In the genomic region with DNA sequence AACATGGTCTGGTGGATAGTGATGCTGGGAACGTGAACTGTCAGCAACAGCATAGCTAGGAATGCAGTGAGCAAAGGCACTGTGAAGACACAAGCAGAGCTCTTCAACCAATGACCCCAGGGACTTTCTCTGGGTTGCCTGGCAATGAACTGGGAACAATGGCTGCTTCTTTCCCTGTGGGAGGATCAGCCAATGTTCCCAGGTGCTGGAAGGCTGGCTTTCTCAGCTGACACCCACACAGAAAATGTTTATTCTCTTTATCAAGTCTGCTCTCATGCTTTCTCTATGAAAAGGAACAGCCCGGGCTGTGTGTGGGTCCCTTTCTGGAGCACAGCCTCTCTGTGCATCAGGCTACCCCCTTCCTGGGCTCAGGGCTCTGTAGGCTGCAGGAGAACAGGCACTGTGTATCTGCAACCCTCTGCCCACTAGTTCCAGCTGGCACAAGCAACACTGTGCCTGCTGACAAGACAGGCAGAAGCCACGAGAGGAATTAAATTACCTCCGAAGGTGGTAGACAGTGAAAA, we compare ENCODE assay signal across 19 cellular contexts. TPM values are rescaled to one million over a fixed set of nuclear protein-coding genes. Genes with fewer than 3 reads are reported as not detected.
DNase-seq lines count a peak whose midpoint lies in the region; ATAC-seq and TF ChIP-seq lines count a peak whose summit lies in the region.
"Had no signal": no experiment of that assay in that cellular context is flagged by ENCODE, and none has a peak within 500 bp of the region (broad histone marks: within the 10 kb centered on the region; RNA-seq: fewer than 3 reads in every experiment).

No MANE protein-coding gene starts in this region.

- TF ChIP-seq EP300 in SK-N-SH (IDR thresholded peaks at IDR 0.05; ENCODE audit: borderline replicate concordance in 1 of 2, low read depth in 1 of 2, low read length in 1 of 2), result no peak

- no peak overlapping the region for H3K14ac ChIP-seq in mesenchymal stem cell (ENCODE audit: low read length in 2 of 2)

- H3K4me1 ChIP-seq in SK-N-SH (ENCODE audit: control insufficient read depth in 1 of 2, insufficient read depth in 2 of 2, low read depth in 1 of 2, low read length in 1 of 2), result peaks cover 0 to 13% of the 10 kb centered on the region in 2 experiments; a peak in 2 of 4 replicates
- peaks cover 10% of the 10 kb centered on the region for H3K4me1 ChIP-seq in mesenchymal stem cell (ENCODE audit: control insufficient read depth, insufficient read depth, low read depth, low read length)
- no peaks in the 10 kb centered on the region for H3K4me1 ChIP-seq in testis
- H3K4me1 ChIP-seq: gastroesophageal sphincter, tibial artery had no signal

- H3K4ac ChIP-seq in mesenchymal stem cell (ENCODE audit: low read depth in 1 of 2, low read length in 2 of 2), result no peak overlapping the region

- H3K4me2 ChIP-seq in SK-N-SH (no peak overlapping the region), mesenchymal stem cell (ENCODE audit: low read length, poor library complexity, severe bottlenecking) (no peak overlapping the region)
- H3K4me2 ChIP-seq: PC-9 had no signal

- peaks cover 2% of the 10 kb centered on the region for H3K4me1 Mint-ChIP-seq in T-helper 2 cell treated with Interferon-gamma antibody and Interleukin-4, amounts not matched to agents 5 μg/mL and 100 μg/mL, for 36 hours (ENCODE audit: low read depth)
- H3K4me1 Mint-ChIP-seq: natural killer cell had no signal

- no peak for TF ChIP-seq RAD21 in SK-N-SH (IDR thresholded peaks at IDR 0.05; ENCODE audit: low read length)

- DNase-seq in SK-N-SH (no peak), caudate nucleus (lab: John Stamatoyannopoulos, UW) (peak in 58 of 61 donors; percentile 14 to 91 (median 72)), mesenchymal stem cell (no peak), testis (peak; percentile 50), SW 1271 (lab: John Stamatoyannopoulos, UW) (no peak), NCI-H128 (lab: John Stamatoyannopoulos, UW; ENCODE audit: unreplicated experiment) (no peak)
- DNase-seq in T-helper 2 cell treated with Interferon-gamma antibody and Interleukin-4, amounts not matched to agents 5 μg/mL and 100 μg/mL, for 36 hours (ENCODE audit: low spot score), result no peak
- DNase-seq: activated CD4-positive, alpha-beta T cell treated with anti-CD3 and anti-CD28 coated beads, Interleukin-2, amount 50 U/mL, for 4 hours; aorta; effector memory CD8-positive, alpha-beta T cell; H7; kidney glomerular epithelial cell; natural killer cell; NCI-H446; PC-9; stimulated activated CD4-positive, alpha-beta T cell treated with anti-CD3 and anti-CD28 coated beads, Interleukin-12 subunit alpha, Interleukin-12 subunit beta, amount 100 ng/mL, for 4 hours; tibial artery had no signal

- no peak for TF ChIP-seq POLR2A in testis (IDR thresholded peaks at IDR 0.05)

- H3K18ac ChIP-seq in mesenchymal stem cell (ENCODE audit: low read depth in 1 of 2, low read length in 2 of 2), result no peak overlapping the region

- no peak overlapping the region for H3K9ac ChIP-seq in SK-N-SH
- no peak overlapping the region for H3K9ac ChIP-seq in mesenchymal stem cell (ENCODE audit: low read length)

- 69% methylated on average over 4 of the region's 4 CpGs for WGBS in SK-N-SH (ENCODE audit: low lambda C conversion rate)
- 78% methylated on average over 2 of the region's 4 CpGs for WGBS in mesenchymal stem cell
- WGBS in testis, 2 donors, result 45 to 62% methylated on average over 4 of the region's 4 CpGs

- H2BK120ac ChIP-seq in mesenchymal stem cell (ENCODE audit: low read depth, low read length), result no peak overlapping the region

- H3K27ac ChIP-seq in SK-N-SH (ENCODE audit: low read depth in 2 of 2, low read length in 1 of 2), result peak overlapping the region in 1 of 2 experiments; percentile 44; a peak in 1 of 4 replicates
- H3K27ac ChIP-seq in caudate nucleus (ENCODE audit: low read depth, low read length), result peak overlapping the region; percentile 95
- H3K27ac ChIP-seq in mesenchymal stem cell (ENCODE audit: low read length, poor library complexity, severe bottlenecking), result peak overlapping the region; percentile 42
- H3K27ac ChIP-seq in testis, result no peak overlapping the region
- H3K27ac ChIP-seq: gastroesophageal sphincter, PC-9, tibial artery had no signal

- no peak overlapping the region for H3K4me3 Mint-ChIP-seq in T-helper 2 cell treated with Interferon-gamma antibody and Interleukin-4, amounts not matched to agents 5 μg/mL and 100 μg/mL, for 36 hours
- H3K4me3 Mint-ChIP-seq: effector memory CD8-positive, alpha-beta T cell; natural killer cell had no signal

- no peaks in the 10 kb centered on the region for H3K9me3 ChIP-seq in SK-N-SH
- H3K9me3 ChIP-seq in mesenchymal stem cell (ENCODE audit: control insufficient read depth, low read length), result no peaks in the 10 kb centered on the region
- H3K9me3 ChIP-seq in testis, result no peaks in the 10 kb centered on the region
- H3K9me3 ChIP-seq: gastroesophageal sphincter, tibial artery had no signal

- H4K8ac ChIP-seq in mesenchymal stem cell (ENCODE audit: low read length), result no peak overlapping the region

- intact Hi-C loops in testis (cut with DNase I; ENCODE audit: low total_unique reads), result no loop called here

- H3K27ac Mint-ChIP-seq in T-helper 2 cell treated with Interferon-gamma antibody and Interleukin-4, amounts not matched to agents 5 μg/mL and 100 μg/mL, for 36 hours, result no peak overlapping the region
- H3K27ac Mint-ChIP-seq: effector memory CD8-positive, alpha-beta T cell; natural killer cell had no signal

- TF ChIP-seq CTCF in SK-N-SH (IDR thresholded peaks at IDR 0.05) (no peak), testis (IDR thresholded peaks at IDR 0.05) (no peak)

- no peak overlapping the region for H4K91ac ChIP-seq in mesenchymal stem cell (ENCODE audit: low read length)

- no peaks in the 10 kb centered on the region for H3K9me2 ChIP-seq in SK-N-SH

- H2AK5ac ChIP-seq in mesenchymal stem cell (ENCODE audit: low read length, severe bottlenecking), result peak overlapping the region; percentile 9

- H2BK12ac ChIP-seq in mesenchymal stem cell (ENCODE audit: low read length in 2 of 2), result no peak overlapping the region

- POLR2A ChIA-PET in SK-N-SH (lab: Yijun Ruan, JAX), result interaction anchor here (0.6 to 2.5 kb wide), 6 partner anchors 9 to 17 kb away, joined by 3 to 22 read pairs (median 7); a partner anchor contains a TSS

- no peaks in the 10 kb centered on the region for H3K79me2 ChIP-seq in SK-N-SH (ENCODE audit: insufficient read depth)

- H3K4me3 ChIP-seq in SK-N-SH (ENCODE audit: low read depth in 2 of 2, low read length in 1 of 2) (no peak overlapping the region), mesenchymal stem cell (ENCODE audit: insufficient read depth in 1 of 2, low read depth in 1 of 2, low read length in 2 of 2) (no peak overlapping the region), testis (no peak overlapping the region)
- H3K4me3 ChIP-seq: gastroesophageal sphincter, PC-9, tibial artery had no signal

- H3K36me3 Mint-ChIP-seq in T-helper 2 cell treated with Interferon-gamma antibody and Interleukin-4, amounts not matched to agents 5 μg/mL and 100 μg/mL, for 36 hours (ENCODE audit: low read depth), result peaks cover 8% of the 10 kb centered on the region
- H3K36me3 Mint-ChIP-seq: natural killer cell had no signal

- H2AFZ ChIP-seq in SK-N-SH (ENCODE audit: low read depth), result no peak overlapping the region
- no peak overlapping the region for H2AFZ ChIP-seq in mesenchymal stem cell (ENCODE audit: low read depth, low read length)
- H2AFZ ChIP-seq: PC-9 had no signal

- H4K20me1 ChIP-seq in SK-N-SH (ENCODE audit: insufficient read depth), result no peaks in the 10 kb centered on the region; the same call in 1 of the 2 replicates

- H3K23ac ChIP-seq in mesenchymal stem cell (ENCODE audit: low read length in 2 of 2), result no peak overlapping the region

- H3F3A ChIP-seq in SK-N-SH (replicated peaks; ENCODE audit: insufficient read depth), result no peaks in the 10 kb centered on the region

- peak; percentile 57 for ATAC-seq in SK-N-SH treated with all-trans-retinoic acid at 6 μM for 48 hours
- ATAC-seq: effector memory CD8-positive, alpha-beta T cell; gastroesophageal sphincter; natural killer cell had no signal

- peaks cover 7 to 36% of the 10 kb centered on the region in 2 experiments for H3K36me3 ChIP-seq in SK-N-SH (replicated peaks in 1 of 2; ENCODE audit: control insufficient read depth in 1 of 2, insufficient read depth in 2 of 2, low read length in 1 of 2)
- H3K36me3 ChIP-seq in mesenchymal stem cell (ENCODE audit: control insufficient read depth in 1 of 2, insufficient read depth in 2 of 2, low read depth in 1 of 2, low read length in 2 of 2), result peaks cover 9 to 39% of the 10 kb centered on the region in 2 experiments
- no peaks in the 10 kb centered on the region for H3K36me3 ChIP-seq in testis (ENCODE audit: low read depth, missing control alignments)

- H3K79me1 ChIP-seq in mesenchymal stem cell (replicated peaks; ENCODE audit: low read length, poor library complexity, severe bottlenecking), result peaks cover 16% of the 10 kb centered on the region

- no peaks in the 10 kb centered on the region for H3K9me3 Mint-ChIP-seq in T-helper 2 cell treated with Interferon-gamma antibody and Interleukin-4, amounts not matched to agents 5 μg/mL and 100 μg/mL, for 36 hours
- H3K9me3 Mint-ChIP-seq: effector memory CD8-positive, alpha-beta T cell; natural killer cell had no signal

- no peak overlapping the region for H2BK5ac ChIP-seq in mesenchymal stem cell (ENCODE audit: low read depth, low read length, poor library complexity, severe bottlenecking)

- no peak overlapping the region for H2BK15ac ChIP-seq in mesenchymal stem cell (ENCODE audit: low read depth, poor library complexity, severe bottlenecking)

- CTCF ChIA-PET in SK-N-SH (lab: Yijun Ruan, JAX), result interaction anchor here (1.3 to 1.4 kb wide), 4 partner anchors 9 to 15 kb away, joined by 3 to 8 read pairs (median 4); a partner anchor contains a TSS

- H3K27me3 ChIP-seq in SK-N-SH (ENCODE audit: insufficient read depth) (no peaks in the 10 kb centered on the region), mesenchymal stem cell (ENCODE audit: control insufficient read depth in 1 of 2, insufficient read depth in 1 of 2, low read length in 2 of 2) (no peaks in the 10 kb centered on the region), testis (no peaks in the 10 kb centered on the region)
- H3K27me3 ChIP-seq: gastroesophageal sphincter, tibial artery had no signal

- peaks cover 4% of the 10 kb centered on the region for H3K27me3 Mint-ChIP-seq in T-helper 2 cell treated with Interferon-gamma antibody and Interleukin-4, amounts not matched to agents 5 μg/mL and 100 μg/mL, for 36 hours (ENCODE audit: low read depth)
- H3K27me3 Mint-ChIP-seq: effector memory CD8-positive, alpha-beta T cell had no signal

TF ChIP-seq in SK-N-SH treated with all-trans-retinoic acid at 6 μM for 48 hours, 23 proteins besides CTCF, POLR2A, EP300 and RAD21 (continues in another document):
- TF ChIP-seq TCF4 (CRISPR knock-in tag; IDR thresholded peaks at IDR 0.05; ENCODE audit: borderline replicate concordance), result no peak

TF ChIP-seq in SK-N-SH, 30 proteins besides CTCF, POLR2A, EP300 and RAD21 (continues in another document):
- TF ChIP-seq POLR2AphosphoS5 (IDR thresholded peaks at IDR 0.05; ENCODE audit: low read depth, low read length), result no peak

RNA-seq across cellular contexts. Expression of a gene that starts 54.2 kb away (rescaled TPM):
- polyA plus RNA-seq in SK-N-SH (2012; rRNA removed), result not detected in 2 replicates
- not detected in 2 replicates for polyA plus RNA-seq in SK-N-SH (2012; cell fraction: cytosol; rRNA removed)
- polyA plus RNA-seq in SK-N-SH (2012; cell fraction: nucleus; rRNA removed), result not detected in 2 replicates
- polyA plus RNA-seq in mesenchymal stem cell (2013, experiment 1 of 2), result 10.1 TPM
- 9.2 TPM for polyA plus RNA-seq in mesenchymal stem cell (2013, experiment 2 of 2)
- total RNA-seq in testis, result 1 to 10 TPM; 4.1 to 5.1 TPM
- polyA plus RNA-seq in testis (ENCODE audit: insufficient read depth, low read depth, low replicate concordance), result 4.8 TPM

Comparison
In these comparisons a context has a peak if more than half of its experiments do, and no peak if none do; other contexts are left out.
1. DNase-seq: peak in caudate nucleus (58 of 61) and testis (single experiment); none in SK-N-SH (single experiment), mesenchymal stem cell (single experiment), SW 1271 (0 of 2), T-helper 2 cell treated with Interferon-gamma antibody and Interleukin-4, amounts not matched to agents 5 μg/mL and 100 μg/mL, for 36 hours (single experiment) and NCI-H128 (single experiment).
2. H3K27ac ChIP-seq: peak in caudate nucleus (single experiment) and mesenchymal stem cell (single experiment); none in testis (0 of 2).